Comparison of ENCODE assay signal across 10 cellular contexts in genomic region chr1:210464519-210465039, GRCh38.
DNase-seq lines count a peak whose midpoint lies in the region; ATAC-seq and TF ChIP-seq lines count a peak whose summit lies in the region.
"Had no signal": no experiment of that assay in that cellular context is flagged by ENCODE, and none has a peak within 500 bp of the region (broad histone marks: within the 10 kb centered on the region; RNA-seq: fewer than 3 reads in every experiment).

No MANE protein-coding gene starts in this region.

- H3K36me3 ChIP-seq in SK-N-SH (replicated peaks in 1 of 2; ENCODE audit: control insufficient read depth in 1 of 2, insufficient read depth in 2 of 2, low read length in 1 of 2) (no peaks in the 10 kb centered on the region), osteoblast (ENCODE audit: insufficient read depth, low read length) (no peaks in the 10 kb centered on the region)

- H3K9me2 ChIP-seq in SK-N-SH = no peaks in the 10 kb centered on the region

- no peak overlapping the region for H3K4me3 ChIP-seq in SK-N-SH (ENCODE audit: low read depth in 2 of 2, low read length in 1 of 2)
- no peak overlapping the region for H3K4me3 ChIP-seq in osteoblast (ENCODE audit: insufficient read depth, low read length)
- H3K4me3 ChIP-seq: esophagus squamous epithelium had no signal

- H3K27me3 Mint-ChIP-seq in HFFc6 (ENCODE audit: insufficient read depth) = no peaks in the 10 kb centered on the region

- TF ChIP-seq EP300 in SK-N-SH (IDR thresholded peaks at IDR 0.05; ENCODE audit: borderline replicate concordance in 1 of 2, low read depth in 1 of 2, low read length in 1 of 2) = peak in 1 of 2 experiments; percentile 53; a peak in 1 of 4 replicates

- H3K79me2 ChIP-seq in SK-N-SH (ENCODE audit: insufficient read depth) (no peaks in the 10 kb centered on the region), osteoblast (ENCODE audit: insufficient read depth, low read length) (no peaks in the 10 kb centered on the region)

- no peak overlapping the region for H3K27ac Mint-ChIP-seq in HFFc6

- H3K4me2 ChIP-seq in SK-N-SH (peak overlapping the region; percentile 15; the same call in 1 of the 2 replicates), osteoblast (ENCODE audit: insufficient read depth, low read length) (no peak overlapping the region)

- H3K4me3 Mint-ChIP-seq in HFFc6 = no peak overlapping the region

- H3K9me3 ChIP-seq in SK-N-SH = no peaks in the 10 kb centered on the region
- H3K9me3 ChIP-seq in osteoblast (ENCODE audit: low read depth, low read length) = no peaks in the 10 kb centered on the region
- H3K9me3 ChIP-seq: esophagus squamous epithelium had no signal

- H3K27ac ChIP-seq in SK-N-SH (ENCODE audit: low read depth in 2 of 2, low read length in 1 of 2) (peak overlapping the region; percentile 17 to 58), osteoblast (ENCODE audit: low read depth, low read length) (no peak overlapping the region)
- H3K27ac ChIP-seq: esophagus squamous epithelium had no signal

- H4K20me1 ChIP-seq in SK-N-SH (ENCODE audit: insufficient read depth) (no peaks in the 10 kb centered on the region), osteoblast (ENCODE audit: insufficient read depth, low read length) (no peaks in the 10 kb centered on the region)

- CTCF ChIA-PET in SK-N-SH (lab: Yijun Ruan, JAX) = no interaction called here

- TF ChIP-seq CTCF in HFFc6 (IDR thresholded peaks at IDR 0.05) = no peak
- TF ChIP-seq CTCF in SK-N-SH (IDR thresholded peaks at IDR 0.05) = no peak
- TF ChIP-seq CTCF in osteoblast (IDR thresholded peaks at IDR 0.05; ENCODE audit: extremely low read depth, low read depth, low read length) = no peak

- peak; percentile 45 for DNase-seq in EL
- DNase-seq in HFFc6 = peak; percentile 49
- peak; percentile 8 for DNase-seq in SK-N-SH
- DNase-seq in kidney tubule cell (ENCODE audit: low spot score) = peak; percentile 94
- DNase-seq in osteoblast (ENCODE audit: insufficient read length, low spot score, missing footprints) = no peak
- no peak for DNase-seq in inferior parietal cortex (ENCODE audit: extremely low spot score)
- DNase-seq: activated gamma-delta T cell, esophagus squamous epithelium, KBM-7 had no signal

- no peak overlapping the region for H3K9ac ChIP-seq in SK-N-SH

- no peaks in the 10 kb centered on the region for H3K9me3 Mint-ChIP-seq in HFFc6

- H3K4me1 ChIP-seq in SK-N-SH (ENCODE audit: control insufficient read depth in 1 of 2, insufficient read depth in 2 of 2, low read depth in 1 of 2, low read length in 1 of 2) = peaks cover 0 to 34% of the 10 kb centered on the region in 2 experiments; a peak in 2 of 4 replicates
- H3K4me1 ChIP-seq in osteoblast (ENCODE audit: insufficient read depth, low read length) = no peaks in the 10 kb centered on the region
- H3K4me1 ChIP-seq: esophagus squamous epithelium had no signal

- WGBS in SK-N-SH (ENCODE audit: low lambda C conversion rate) = 37% methylated on average over 10 of the region's 11 CpGs

- no peak for TF ChIP-seq RAD21 in SK-N-SH (IDR thresholded peaks at IDR 0.05; ENCODE audit: low read length)

- no peaks in the 10 kb centered on the region for H3F3A ChIP-seq in SK-N-SH (replicated peaks; ENCODE audit: insufficient read depth)

- no peaks in the 10 kb centered on the region for H3K36me3 Mint-ChIP-seq in HFFc6 (ENCODE audit: low read depth)

- H3K4me1 Mint-ChIP-seq in HFFc6 (ENCODE audit: low read depth) = peaks cover 20% of the 10 kb centered on the region

- no peaks in the 10 kb centered on the region for H3K27me3 ChIP-seq in SK-N-SH (ENCODE audit: insufficient read depth)
- H3K27me3 ChIP-seq in osteoblast (ENCODE audit: insufficient read depth, low read length) = no peaks in the 10 kb centered on the region
- H3K27me3 ChIP-seq: esophagus squamous epithelium had no signal

- no peak for ATAC-seq in HG03039 (IDR thresholded peaks at IDR 0.05; ENCODE audit: unreplicated experiment)

- POLR2A ChIA-PET in SK-N-SH (lab: Yijun Ruan, JAX) = no interaction called here

- H2AFZ ChIP-seq in SK-N-SH (ENCODE audit: low read depth) (peak overlapping the region; percentile 3; the same call in 1 of the 2 replicates), osteoblast (ENCODE audit: low read length) (no peak overlapping the region)

TF ChIP-seq in SK-N-SH, 30 proteins besides CTCF, POLR2A, EP300 and RAD21 (continues in another document):
- TF ChIP-seq RXRA (IDR thresholded peaks at IDR 0.05; ENCODE audit: borderline replicate concordance, low read depth) = peak; percentile 45; the same call in 1 of the 2 replicates
- TF ChIP-seq YY1 (IDR thresholded peaks at IDR 0.05; ENCODE audit: low read depth) = no peak; the same call in 1 of the 2 replicates
- no peak for TF ChIP-seq GABPA (IDR thresholded peaks at IDR 0.05; ENCODE audit: low read depth)
- no peak for TF ChIP-seq SIN3A (IDR thresholded peaks at IDR 0.05; ENCODE audit: borderline replicate concordance, low read depth, low read length)
- no peak for TF ChIP-seq MXI1 (IDR thresholded peaks at IDR 0.05; ENCODE audit: low read depth, low read length)
- no peak for TF ChIP-seq TAF1 (IDR thresholded peaks at IDR 0.05; ENCODE audit: borderline replicate concordance, low read depth, low read length)
- TF ChIP-seq ZBTB33 (IDR thresholded peaks at IDR 0.05; ENCODE audit: borderline replicate concordance, low read depth) = no peak
- TF ChIP-seq JUND (IDR thresholded peaks at IDR 0.05) = peak; percentile 80
- no peak for TF ChIP-seq ELF1 (IDR thresholded peaks at IDR 0.05)
- no peak for TF ChIP-seq RFX5 (IDR thresholded peaks at IDR 0.05; ENCODE audit: low read length)
- TF ChIP-seq USF1 (IDR thresholded peaks at IDR 0.05; ENCODE audit: borderline replicate concordance, low read depth) = no peak
- TF ChIP-seq NRF1 (IDR thresholded peaks at IDR 0.05; ENCODE audit: low read depth, low read length) = peak; percentile 34; the same call in 1 of the 2 replicates
- no peak for TF ChIP-seq REST (IDR thresholded peaks at IDR 0.05; ENCODE audit: low read depth, low read length)
- peak; percentile 62; the same call in 1 of the 2 replicates for TF ChIP-seq POLR2AphosphoS5 (IDR thresholded peaks at IDR 0.05; ENCODE audit: low read depth, low read length)
- peak; percentile 84 for TF ChIP-seq PBX3 (IDR thresholded peaks at IDR 0.05)

Comparison
In these comparisons a context has a peak if more than half of its experiments do, and no peak if none do; other contexts are left out.
1. DNase-seq: peak in EL (single experiment), HFFc6 (single experiment), SK-N-SH (single experiment) and kidney tubule cell (single experiment); none in osteoblast (single experiment) and inferior parietal cortex (single experiment).